ENCODE assay signal across 8 cellular contexts in genomic region chr2:54945401-54946219, GRCh38.
A peak's percentile ranks its signal among the peaks of the same experiment; 100 is the strongest.
DNase-seq lines count a peak whose midpoint lies in the region; ATAC-seq and TF ChIP-seq lines count a peak whose summit lies in the region.

No MANE protein-coding gene starts in this region.

- peak overlapping the region in 3 of 5 experiments; percentile 5 to 46 (median 19) for H3K4me3 Mint-ChIP-seq in brain

- peaks cover 4% of the 10 kb centered on the region for H3K27me3 Mint-ChIP-seq in brain

- H3K4me1 Mint-ChIP-seq in brain = peaks cover 48% of the 10 kb centered on the region

- no peaks in the 10 kb centered on the region for H3K36me3 Mint-ChIP-seq in brain

- DNase-seq in middle frontal gyrus (ENCODE audit: extremely low spot score, low spot score) = peak; percentile 65
- DNase-seq in GDM1 (lab: John Stamatoyannopoulos, UW) = no peak
- no peak for DNase-seq in GM19240 (ENCODE audit: insufficient read length, low spot score)
- DNase-seq in NCI-H187 (lab: John Stamatoyannopoulos, UW) = no peak

- H3K9me3 Mint-ChIP-seq in brain = peaks cover 0 to 2% (median 0%) of the 10 kb centered on the region in 5 experiments

- ATAC-seq in GM18498 (IDR thresholded peaks at IDR 0.05; ENCODE audit: unreplicated experiment) (peak; percentile 78), HG03280 (IDR thresholded peaks at IDR 0.05; ENCODE audit: unreplicated experiment) (peak; percentile 65), HG02970 (IDR thresholded peaks at IDR 0.05; ENCODE audit: low FRiP score, unreplicated experiment) (no peak)

- TF ChIP-seq CTCF in brain (conservative IDR thresholded peaks at IDR 0.05) = no peak

- peak overlapping the region; percentile 67 to 96 (median 85) for H3K27ac Mint-ChIP-seq in brain
